In the genomic region with DNA sequence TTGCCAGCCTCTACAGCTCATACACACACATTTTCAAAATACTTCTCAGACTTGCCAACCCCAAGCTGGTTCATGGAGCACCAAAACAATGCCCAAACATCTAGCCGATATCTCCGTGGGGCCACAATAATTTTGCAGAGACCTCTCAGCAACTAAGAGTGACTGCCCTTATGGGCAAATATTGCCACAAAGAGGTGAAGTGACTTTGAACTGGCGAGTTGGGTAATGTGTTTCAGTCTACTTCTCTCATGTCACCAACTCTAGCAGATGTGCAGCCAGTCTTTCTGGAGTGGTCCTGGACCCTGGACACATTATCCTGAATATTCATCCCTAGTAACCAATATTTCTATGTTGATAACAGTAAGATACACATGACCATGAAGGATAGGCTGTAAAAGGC, we compare ENCODE assay signal across 8 cellular contexts.
"Had no signal": no experiment of that assay in that cellular context is flagged by ENCODE, and none has a peak within 500 bp of the region (broad histone marks: within the 10 kb centered on the region; RNA-seq: fewer than 3 reads in every experiment).

No MANE protein-coding gene starts in this region.

- H3K4me1 Mint-ChIP-seq: GM23338, H9 had no signal

- H3K27ac Mint-ChIP-seq: GM23338, H9 had no signal

- H3K4me3 Mint-ChIP-seq: GM23338, H9 had no signal

- DNase-seq: H9, HCEC 1CT, IMR-90 had no signal

- ATAC-seq: GM23338, K562 had no signal

- H3K9me3 Mint-ChIP-seq: GM23338, H9 had no signal

- H3K4me2 ChIP-seq: GM23338 had no signal

- FAIRE-seq: H1, H54, K562 had no signal

- H2AFZ ChIP-seq: GM23338 had no signal

- H3K27ac ChIP-seq: HL-60 had no signal

- H3K4me3 ChIP-seq: GM23338, K562 had no signal
